Comparison of ENCODE assay signal across 21 cellular contexts in the genomic region with DNA sequence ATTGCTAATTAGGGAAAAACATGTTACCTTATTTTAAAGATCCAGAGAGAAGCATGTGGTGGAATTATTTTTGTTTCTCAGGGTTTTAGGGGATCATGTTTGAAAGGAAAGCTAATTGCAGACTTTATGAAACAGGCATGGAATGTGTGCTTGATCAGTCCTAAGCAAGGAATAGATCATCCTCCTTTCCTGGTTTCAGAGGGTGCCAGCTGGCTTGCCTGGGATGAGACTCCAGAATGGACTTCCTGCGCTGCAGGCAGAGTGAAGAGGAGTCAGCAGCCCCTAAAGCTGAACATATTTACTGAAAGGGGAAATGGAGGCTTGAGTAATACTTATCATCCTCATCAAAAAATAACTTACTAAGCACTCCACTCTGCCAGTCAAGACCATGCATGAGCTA. TPM values are rescaled to one million over a fixed set of nuclear protein-coding genes. Genes with fewer than 3 reads are reported as not detected.
"Had no signal": no experiment of that assay in that cellular context is flagged by ENCODE, and none has a peak within 500 bp of the region (broad histone marks: within the 10 kb centered on the region; RNA-seq: fewer than 3 reads in every experiment).

No MANE protein-coding gene starts in this region.

- H3K9me3 ChIP-seq: gastrocnemius medialis, heart right ventricle, sigmoid colon had no signal

- H3K36me3 ChIP-seq: gastrocnemius medialis, heart right ventricle, sigmoid colon had no signal

- H3K4me1 ChIP-seq: gastrocnemius medialis, heart right ventricle, sigmoid colon had no signal

- H3K36me3 Mint-ChIP-seq: naive thymus-derived CD4-positive, alpha-beta T cell had no signal

- H3K27ac Mint-ChIP-seq: endodermal cell; naive thymus-derived CD4-positive, alpha-beta T cell; nephron progenitor cell had no signal

- H3K27ac ChIP-seq: coronary artery, gastrocnemius medialis, heart right ventricle had no signal

- H3K9me3 Mint-ChIP-seq: endodermal cell; naive thymus-derived CD4-positive, alpha-beta T cell; nephron progenitor cell had no signal

- H3K4me1 Mint-ChIP-seq: endodermal cell; naive thymus-derived CD4-positive, alpha-beta T cell; nephron progenitor cell had no signal

- ATAC-seq: gastrocnemius medialis; heart right ventricle; naive thymus-derived CD4-positive, alpha-beta T cell had no signal

- H3K27me3 ChIP-seq: gastrocnemius medialis, sigmoid colon had no signal

- H3K4me3 Mint-ChIP-seq: endodermal cell; naive thymus-derived CD4-positive, alpha-beta T cell; nephron progenitor cell had no signal

- H3K4me3 ChIP-seq: coronary artery, gastrocnemius medialis, heart right ventricle, sigmoid colon had no signal

- DNase-seq: effector CD4-positive, alpha-beta T cell; endodermal cell; erythroblast; gastrocnemius medialis; heart right ventricle; hypothalamus; kidney glomerular epithelial cell; mesendoderm; naive thymus-derived CD4-positive, alpha-beta T cell; nephron progenitor cell; posterior cingulate gyrus; sigmoid colon; small intestine; stimulated activated CD4-positive, alpha-beta T cell treated with anti-CD3 and anti-CD28 coated beads, Interleukin-12 subunit alpha, Interleukin-12 subunit beta, amount 100 ng/mL, for 4 hours; stimulated activated naive CD4-positive, alpha-beta T cell treated with Interleukin-2 at 50 U/mL for 16 hours; trophoblast cell had no signal

RNA-seq across cellular contexts. Expression of a gene that starts 13.3 kb away (rescaled TPM):
- total RNA-seq: gastrocnemius medialis, liver, lung microvascular endothelial cell had no signal
- polyA plus RNA-seq: naive thymus-derived CD4-positive, alpha-beta T cell had no signal

RNA-seq across cellular contexts. Expression of a gene that starts 55.8 kb away (rescaled TPM):
- total RNA-seq: dermis microvascular lymphatic vessel endothelial cell; endodermal cell; endothelial cell of umbilical vein; gastrocnemius medialis; liver; lung microvascular endothelial cell; naive thymus-derived CD4-positive, alpha-beta T cell had no signal
- polyA plus RNA-seq: endothelial cell of umbilical vein; heart right ventricle; liver; naive thymus-derived CD4-positive, alpha-beta T cell; sigmoid colon; small intestine had no signal
